ENCODE assay signal across 1 cellular context in genomic region chr2:238433300-238433915, GRCh38.
TF ChIP-seq lines count a peak whose summit lies in the region.

No MANE protein-coding gene starts in this region.

TF ChIP-seq in IMR-90, 13 proteins besides CTCF, POLR2A, EP300 and RAD21 (continued from another document):
- no peak for TF ChIP-seq MAFK (IDR thresholded peaks at IDR 0.05; ENCODE audit: low read depth, low read length)
- no peak for TF ChIP-seq RFX5 (IDR thresholded peaks at IDR 0.05; ENCODE audit: low read depth, low read length)
- no peak for TF ChIP-seq CHD1 (IDR thresholded peaks at IDR 0.05; ENCODE audit: low read depth, low read length)
